8 cellular contexts compared by ENCODE assay signal in genomic region chr7:100873599-100874299, GRCh38. TPM values are rescaled to one million over a fixed set of nuclear protein-coding genes. Genes with fewer than 3 reads are reported as not detected.
DNase-seq lines count a peak whose midpoint lies in the region; ATAC-seq and TF ChIP-seq lines count a peak whose summit lies in the region.

No MANE protein-coding gene starts in this region.

- H3K27me3 ChIP-seq in heart right ventricle: no peaks in the 10 kb centered on the region
- no peaks in the 10 kb centered on the region for H3K27me3 ChIP-seq in body of pancreas
- H3K27me3 ChIP-seq in mucosa of stomach (ENCODE audit: control insufficient read depth, insufficient read depth, low read length): no peaks in the 10 kb centered on the region

- TF ChIP-seq POLR2A in body of pancreas (IDR thresholded peaks at IDR 0.05): no peak

- H3K36me3 ChIP-seq in heart right ventricle (peaks cover 0 to 67% (median 24%) of the 10 kb centered on the region in 9 donors), body of pancreas (replicated peaks in 1 of 2; ENCODE audit: insufficient read depth in 1 of 2, low read depth in 2 of 2) (peaks cover 0 to 11% of the 10 kb centered on the region in 2 donors), mucosa of stomach (ENCODE audit: control insufficient read depth, insufficient read depth, low read length) (no peaks in the 10 kb centered on the region)

- H3K9ac ChIP-seq in mucosa of stomach (ENCODE audit: low read length): peak overlapping the region; percentile 96

- H3K4me3 ChIP-seq in heart right ventricle: peak overlapping the region in 9 of 10 donors; percentile 81 to 97 (median 88)
- H3K4me3 ChIP-seq in body of pancreas: peak overlapping the region in 1 of 2 donors; percentile 34
- peak overlapping the region; percentile 97 for H3K4me3 ChIP-seq in mucosa of stomach (ENCODE audit: low read length)

- 91 to 93% methylated on average over 10 of the region's 10 CpGs for WGBS in heart right ventricle, 2 donors
- 83 to 92% methylated on average over 6 to 10 of the region's 10 CpGs for WGBS in body of pancreas, 2 donors

- intact Hi-C loops in heart right ventricle (cut with DNase I): loop anchor here in 4 of 10 donors (2.0 to 10.0 kb wide), 3 partner anchors 15 to 1411 kb away; partner anchors contain the start of genes UFSP1 (in 2 of the 4), MOSPD3 (in 1 of the 4) and SH2B2 (in 1 of the 4)
- intact Hi-C loops in Right ventricle myocardium superior (cut with DNase I): no loop called here
- intact Hi-C loops in body of pancreas (cut with DNase I): no loop called here

- H3K27ac ChIP-seq in heart right ventricle (peak overlapping the region; percentile 86 to 97 (median 95)), body of pancreas (peak overlapping the region in 3 of 4 donors; percentile 89 to 96 (median 89))

- H3K9me3 ChIP-seq in heart right ventricle: no peaks in the 10 kb centered on the region
- H3K9me3 ChIP-seq in body of pancreas: no peaks in the 10 kb centered on the region
- H3K9me3 ChIP-seq in mucosa of stomach (ENCODE audit: control insufficient read depth, low read length): no peaks in the 10 kb centered on the region

- no peak for TF ChIP-seq CTCF in heart right ventricle (IDR thresholded peaks at IDR 0.05)
- TF ChIP-seq CTCF in body of pancreas (IDR thresholded peaks at IDR 0.05): no peak

- ATAC-seq in heart right ventricle: no peak
- ATAC-seq in Right ventricle myocardium superior (ENCODE audit: poor library complexity): no peak
- no peak for ATAC-seq in body of pancreas

- peaks cover 2 to 47% (median 43%) of the 10 kb centered on the region in 9 donors for H3K4me1 ChIP-seq in heart right ventricle
- H3K4me1 ChIP-seq in body of pancreas: peaks cover 47% of the 10 kb centered on the region
- H3K4me1 ChIP-seq in mucosa of stomach (ENCODE audit: control insufficient read depth, insufficient read depth, low read length): peaks cover 26% of the 10 kb centered on the region

- no peak for DNase-seq in heart right ventricle
- DNase-seq in Right ventricle myocardium superior: no peak
- DNase-seq in body of pancreas: no peak
- no peak for DNase-seq in NCI-H345 (lab: John Stamatoyannopoulos, UW)
- DNase-seq in AG08396 (ENCODE audit: low spot score): no peak
- DNase-seq in COR-L47 (lab: John Stamatoyannopoulos, UW): no peak
- DNase-seq in SW 1271 (lab: John Stamatoyannopoulos, UW): no peak

RNA-seq across cellular contexts. Expression of gene SRRT, which starts 1.2 kb away (rescaled TPM):
- total RNA-seq in heart right ventricle (10 to 100 TPM; 38.4 to 69.5 (median 49.6) TPM), Right ventricle myocardium superior (61.1 TPM), body of pancreas (10 to 100 TPM; 54.7 to 60.7 TPM)
- 10 to 100 TPM; 47.6 to 67.6 TPM for polyA plus RNA-seq in heart right ventricle

RNA-seq across cellular contexts. Expression of gene TRIP6, which starts 6.6 kb away (rescaled TPM):
- total RNA-seq in heart right ventricle: 10 to 100 TPM; 13.0 to 23.7 (median 17.7) TPM
- 10 to 100 TPM; 15.4 to 26.3 TPM for polyA plus RNA-seq in heart right ventricle
- 12.6 TPM for total RNA-seq in Right ventricle myocardium superior
- total RNA-seq in body of pancreas: 10 to 100 TPM; 34.9 to 43.6 TPM

RNA-seq across cellular contexts. Expression of gene UFSP1, which starts 15.8 kb away (rescaled TPM):
- total RNA-seq in heart right ventricle: 1 to 10 TPM in 9 of 10 donors, under 1 TPM in 1; 0.99 to 3.3 (median 1.7) TPM
- polyA plus RNA-seq in heart right ventricle: 1 to 10 TPM; 3.1 to 3.4 TPM
- 2.2 TPM for total RNA-seq in Right ventricle myocardium superior
- 1 to 10 TPM; 6.2 to 7.9 TPM for total RNA-seq in body of pancreas

RNA-seq across cellular contexts. Expression of gene SLC12A9, which starts 21.2 kb away (rescaled TPM):
- total RNA-seq in heart right ventricle (10 to 100 TPM in 1 of 10 donors, 1 to 10 TPM in 9; 4.8 to 15.7 (median 6.9) TPM), Right ventricle myocardium superior (10.2 TPM), body of pancreas (10 to 100 TPM; 12.7 to 38.9 TPM)
- polyA plus RNA-seq in heart right ventricle: 10 to 100 TPM; 10.2 to 14.0 TPM

RNA-seq across cellular contexts. Expression of gene ACHE, which starts 21.9 kb away (rescaled TPM):
- total RNA-seq in heart right ventricle (1 to 10 TPM in 2 of 10 donors, under 1 TPM in 8; 0.27 to 1.1 (median 0.71) TPM), Right ventricle myocardium superior (0.65 TPM), body of pancreas (1 to 10 TPM; 6.2 to 7.3 TPM)
- under 1 TPM; 0.80 to 0.94 TPM for polyA plus RNA-seq in heart right ventricle
